Comparison of ENCODE assay signal across 1 cellular context in the genomic region with DNA sequence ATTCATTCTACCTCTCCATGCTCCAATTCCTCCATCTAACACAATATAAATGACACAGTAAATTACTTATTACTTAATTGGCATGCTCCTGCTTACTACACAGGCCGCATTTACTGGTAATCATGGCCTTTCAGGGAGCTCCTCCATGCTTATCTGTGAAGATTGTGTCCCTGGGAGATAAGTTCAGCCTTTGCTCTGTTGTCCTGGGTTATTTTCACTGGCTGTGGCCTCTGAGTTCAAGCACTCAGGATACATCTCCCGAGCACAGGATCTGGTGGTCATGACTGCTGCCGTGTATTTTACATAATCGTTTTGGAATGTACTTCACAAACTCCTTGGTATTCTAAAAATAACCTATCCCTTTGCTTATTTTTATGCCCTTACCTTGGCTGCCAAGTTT.
TF ChIP-seq lines count a peak whose summit lies in the region.

No MANE protein-coding gene starts in this region.

TF ChIP-seq in HepG2, 621 proteins besides CTCF, POLR2A, EP300 and RAD21 (continued from another document):
- TF ChIP-seq, protein P1, sequence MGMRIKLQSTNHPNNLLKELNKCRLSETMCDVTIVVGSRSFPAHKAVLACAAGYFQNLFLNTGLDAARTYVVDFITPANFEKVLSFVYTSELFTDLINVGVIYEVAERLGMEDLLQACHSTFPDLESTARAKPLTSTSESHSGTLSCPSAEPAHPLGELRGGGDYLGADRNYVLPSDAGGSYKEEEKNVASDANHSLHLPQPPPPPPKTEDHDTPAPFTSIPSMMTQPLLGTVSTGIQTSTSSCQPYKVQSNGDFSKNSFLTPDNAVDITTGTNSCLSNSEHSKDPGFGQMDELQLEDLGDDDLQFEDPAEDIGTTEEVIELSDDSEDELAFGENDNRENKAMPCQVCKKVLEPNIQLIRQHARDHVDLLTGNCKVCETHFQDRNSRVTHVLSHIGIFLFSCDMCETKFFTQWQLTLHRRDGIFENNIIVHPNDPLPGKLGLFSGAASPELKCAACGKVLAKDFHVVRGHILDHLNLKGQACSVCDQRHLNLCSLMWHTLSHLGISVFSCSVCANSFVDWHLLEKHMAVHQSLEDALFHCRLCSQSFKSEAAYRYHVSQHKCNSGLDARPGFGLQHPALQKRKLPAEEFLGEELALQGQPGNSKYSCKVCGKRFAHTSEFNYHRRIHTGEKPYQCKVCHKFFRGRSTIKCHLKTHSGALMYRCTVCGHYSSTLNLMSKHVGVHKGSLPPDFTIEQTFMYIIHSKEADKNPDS (CRISPR knock-in tag; IDR thresholded peaks at IDR 0.05): no peak
- TF ChIP-seq IRX3 (CRISPR knock-in tag; IDR thresholded peaks at IDR 0.05; ENCODE audit: borderline replicate concordance, low read depth) (no peak), WIZ (CRISPR knock-in tag; IDR thresholded peaks at IDR 0.05) (no peak), NFE2L1 (CRISPR knock-in tag; IDR thresholded peaks at IDR 0.05; ENCODE audit: borderline replicate concordance) (no peak), ZNF501 (CRISPR knock-in tag; IDR thresholded peaks at IDR 0.05) (no peak), ZNF773 (CRISPR knock-in tag; IDR thresholded peaks at IDR 0.05; ENCODE audit: borderline replicate concordance) (no peak), FUBP1 (CRISPR knock-in tag; IDR thresholded peaks at IDR 0.05; ENCODE audit: borderline replicate concordance) (no peak), SALL2 (CRISPR knock-in tag; IDR thresholded peaks at IDR 0.05) (no peak), NCOR1 (IDR thresholded peaks at IDR 0.05; ENCODE audit: borderline replicate concordance, low read length) (no peak)
- TF ChIP-seq, protein P2, sequence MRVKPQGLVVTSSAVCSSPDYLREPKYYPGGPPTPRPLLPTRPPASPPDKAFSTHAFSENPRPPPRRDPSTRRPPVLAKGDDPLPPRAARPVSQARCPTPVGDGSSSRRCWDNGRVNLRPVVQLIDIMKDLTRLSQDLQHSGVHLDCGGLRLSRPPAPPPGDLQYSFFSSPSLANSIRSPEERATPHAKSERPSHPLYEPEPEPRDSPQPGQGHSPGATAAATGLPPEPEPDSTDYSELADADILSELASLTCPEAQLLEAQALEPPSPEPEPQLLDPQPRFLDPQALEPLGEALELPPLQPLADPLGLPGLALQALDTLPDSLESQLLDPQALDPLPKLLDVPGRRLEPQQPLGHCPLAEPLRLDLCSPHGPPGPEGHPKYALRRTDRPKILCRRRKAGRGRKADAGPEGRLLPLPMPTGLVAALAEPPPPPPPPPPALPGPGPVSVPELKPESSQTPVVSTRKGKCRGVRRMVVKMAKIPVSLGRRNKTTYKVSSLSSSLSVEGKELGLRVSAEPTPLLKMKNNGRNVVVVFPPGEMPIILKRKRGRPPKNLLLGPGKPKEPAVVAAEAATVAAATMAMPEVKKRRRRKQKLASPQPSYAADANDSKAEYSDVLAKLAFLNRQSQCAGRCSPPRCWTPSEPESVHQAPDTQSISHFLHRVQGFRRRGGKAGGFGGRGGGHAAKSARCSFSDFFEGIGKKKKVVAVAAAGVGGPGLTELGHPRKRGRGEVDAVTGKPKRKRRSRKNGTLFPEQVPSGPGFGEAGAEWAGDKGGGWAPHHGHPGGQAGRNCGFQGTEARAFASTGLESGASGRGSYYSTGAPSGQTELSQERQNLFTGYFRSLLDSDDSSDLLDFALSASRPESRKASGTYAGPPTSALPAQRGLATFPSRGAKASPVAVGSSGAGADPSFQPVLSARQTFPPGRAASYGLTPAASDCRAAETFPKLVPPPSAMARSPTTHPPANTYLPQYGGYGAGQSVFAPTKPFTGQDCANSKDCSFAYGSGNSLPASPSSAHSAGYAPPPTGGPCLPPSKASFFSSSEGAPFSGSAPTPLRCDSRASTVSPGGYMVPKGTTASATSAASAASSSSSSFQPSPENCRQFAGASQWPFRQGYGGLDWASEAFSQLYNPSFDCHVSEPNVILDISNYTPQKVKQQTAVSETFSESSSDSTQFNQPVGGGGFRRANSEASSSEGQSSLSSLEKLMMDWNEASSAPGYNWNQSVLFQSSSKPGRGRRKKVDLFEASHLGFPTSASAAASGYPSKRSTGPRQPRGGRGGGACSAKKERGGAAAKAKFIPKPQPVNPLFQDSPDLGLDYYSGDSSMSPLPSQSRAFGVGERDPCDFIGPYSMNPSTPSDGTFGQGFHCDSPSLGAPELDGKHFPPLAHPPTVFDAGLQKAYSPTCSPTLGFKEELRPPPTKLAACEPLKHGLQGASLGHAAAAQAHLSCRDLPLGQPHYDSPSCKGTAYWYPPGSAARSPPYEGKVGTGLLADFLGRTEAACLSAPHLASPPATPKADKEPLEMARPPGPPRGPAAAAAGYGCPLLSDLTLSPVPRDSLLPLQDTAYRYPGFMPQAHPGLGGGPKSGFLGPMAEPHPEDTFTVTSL (CRISPR knock-in tag; IDR thresholded peaks at IDR 0.05; ENCODE audit: borderline replicate concordance): no peak
- TF ChIP-seq, protein P3, sequence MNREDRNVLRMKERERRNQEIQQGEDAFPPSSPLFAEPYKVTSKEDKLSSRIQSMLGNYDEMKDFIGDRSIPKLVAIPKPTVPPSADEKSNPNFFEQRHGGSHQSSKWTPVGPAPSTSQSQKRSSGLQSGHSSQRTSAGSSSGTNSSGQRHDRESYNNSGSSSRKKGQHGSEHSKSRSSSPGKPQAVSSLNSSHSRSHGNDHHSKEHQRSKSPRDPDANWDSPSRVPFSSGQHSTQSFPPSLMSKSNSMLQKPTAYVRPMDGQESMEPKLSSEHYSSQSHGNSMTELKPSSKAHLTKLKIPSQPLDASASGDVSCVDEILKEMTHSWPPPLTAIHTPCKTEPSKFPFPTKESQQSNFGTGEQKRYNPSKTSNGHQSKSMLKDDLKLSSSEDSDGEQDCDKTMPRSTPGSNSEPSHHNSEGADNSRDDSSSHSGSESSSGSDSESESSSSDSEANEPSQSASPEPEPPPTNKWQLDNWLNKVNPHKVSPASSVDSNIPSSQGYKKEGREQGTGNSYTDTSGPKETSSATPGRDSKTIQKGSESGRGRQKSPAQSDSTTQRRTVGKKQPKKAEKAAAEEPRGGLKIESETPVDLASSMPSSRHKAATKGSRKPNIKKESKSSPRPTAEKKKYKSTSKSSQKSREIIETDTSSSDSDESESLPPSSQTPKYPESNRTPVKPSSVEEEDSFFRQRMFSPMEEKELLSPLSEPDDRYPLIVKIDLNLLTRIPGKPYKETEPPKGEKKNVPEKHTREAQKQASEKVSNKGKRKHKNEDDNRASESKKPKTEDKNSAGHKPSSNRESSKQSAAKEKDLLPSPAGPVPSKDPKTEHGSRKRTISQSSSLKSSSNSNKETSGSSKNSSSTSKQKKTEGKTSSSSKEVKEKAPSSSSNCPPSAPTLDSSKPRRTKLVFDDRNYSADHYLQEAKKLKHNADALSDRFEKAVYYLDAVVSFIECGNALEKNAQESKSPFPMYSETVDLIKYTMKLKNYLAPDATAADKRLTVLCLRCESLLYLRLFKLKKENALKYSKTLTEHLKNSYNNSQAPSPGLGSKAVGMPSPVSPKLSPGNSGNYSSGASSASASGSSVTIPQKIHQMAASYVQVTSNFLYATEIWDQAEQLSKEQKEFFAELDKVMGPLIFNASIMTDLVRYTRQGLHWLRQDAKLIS (CRISPR knock-in tag; IDR thresholded peaks at IDR 0.05): no peak
- TF ChIP-seq, protein P4, sequence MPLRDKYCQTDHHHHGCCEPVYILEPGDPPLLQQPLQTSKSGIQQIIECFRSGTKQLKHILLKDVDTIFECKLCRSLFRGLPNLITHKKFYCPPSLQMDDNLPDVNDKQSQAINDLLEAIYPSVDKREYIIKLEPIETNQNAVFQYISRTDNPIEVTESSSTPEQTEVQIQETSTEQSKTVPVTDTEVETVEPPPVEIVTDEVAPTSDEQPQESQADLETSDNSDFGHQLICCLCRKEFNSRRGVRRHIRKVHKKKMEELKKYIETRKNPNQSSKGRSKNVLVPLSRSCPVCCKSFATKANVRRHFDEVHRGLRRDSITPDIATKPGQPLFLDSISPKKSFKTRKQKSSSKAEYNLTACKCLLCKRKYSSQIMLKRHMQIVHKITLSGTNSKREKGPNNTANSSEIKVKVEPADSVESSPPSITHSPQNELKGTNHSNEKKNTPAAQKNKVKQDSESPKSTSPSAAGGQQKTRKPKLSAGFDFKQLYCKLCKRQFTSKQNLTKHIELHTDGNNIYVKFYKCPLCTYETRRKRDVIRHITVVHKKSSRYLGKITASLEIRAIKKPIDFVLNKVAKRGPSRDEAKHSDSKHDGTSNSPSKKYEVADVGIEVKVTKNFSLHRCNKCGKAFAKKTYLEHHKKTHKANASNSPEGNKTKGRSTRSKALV (CRISPR knock-in tag; IDR thresholded peaks at IDR 0.05): no peak
